8 cellular contexts compared by ENCODE assay signal in genomic region chr4:165493359-165493758, GRCh38.
DNase-seq lines count a peak whose midpoint lies in the region; ATAC-seq and TF ChIP-seq lines count a peak whose summit lies in the region.

No MANE protein-coding gene starts in this region.

- no peaks in the 10 kb centered on the region for H3K4me1 ChIP-seq in uterus

- no peaks in the 10 kb centered on the region for H3K9me3 Mint-ChIP-seq in glutamatergic neuron (ENCODE audit: unreplicated experiment)

- no peaks in the 10 kb centered on the region for H3K36me3 ChIP-seq in uterus

- intact Hi-C loops in posterior vena cava (cut with DNase I) (no loop called here), uterus (cut with DNase I; ENCODE audit: low total_unique reads) (no loop called here)

- no peaks in the 10 kb centered on the region for H3K9me3 ChIP-seq in uterus

- H3K4me3 Mint-ChIP-seq in glutamatergic neuron (ENCODE audit: unreplicated experiment), result no peak overlapping the region

- H3K36me3 Mint-ChIP-seq in glutamatergic neuron (ENCODE audit: unreplicated experiment), result peaks cover 2% of the 10 kb centered on the region

- no peak overlapping the region for H3K27ac ChIP-seq in uterus

- no peak overlapping the region for H3K27ac Mint-ChIP-seq in glutamatergic neuron (ENCODE audit: unreplicated experiment)

- no peaks in the 10 kb centered on the region for H3K27me3 ChIP-seq in uterus

- ATAC-seq in GM18907 (IDR thresholded peaks at IDR 0.05; ENCODE audit: unreplicated experiment) (peak; percentile 96), HG03139 (IDR thresholded peaks at IDR 0.05; ENCODE audit: unreplicated experiment) (peak; percentile 93)

- H3K27me3 Mint-ChIP-seq in glutamatergic neuron (ENCODE audit: unreplicated experiment), result peaks cover 4% of the 10 kb centered on the region

- TF ChIP-seq CTCF in glutamatergic neuron (IDR thresholded peaks at IDR 0.05; ENCODE audit: partially characterized antibody, unreplicated experiment), result peak; percentile 26
- TF ChIP-seq CTCF in uterus (IDR thresholded peaks at IDR 0.05), result peak; percentile 41 to 58 (median 48)

- no peak for TF ChIP-seq POLR2A in uterus (IDR thresholded peaks at IDR 0.05)

- DNase-seq in AG08395 (ENCODE audit: low spot score), result peak; percentile 69
- peak; percentile 63 for DNase-seq in RPMI8226
- DNase-seq in activated effector memory CD4-positive, alpha-beta T cell treated with Interleukin-2 at 50 U/mL for 16 hours, result peak; percentile 27
- peak; percentile 84 for DNase-seq in glutamatergic neuron
- DNase-seq in posterior vena cava (ENCODE audit: low spot score), result peak; percentile 87
- DNase-seq in uterus, result peak; percentile 38 to 43

- H3K4me1 Mint-ChIP-seq in glutamatergic neuron (ENCODE audit: low read depth, unreplicated experiment), result peaks cover 6% of the 10 kb centered on the region

- no peak overlapping the region for H3K4me3 ChIP-seq in uterus

Comparison
In these comparisons a context has a peak if more than half of its experiments do, and no peak if none do; other contexts are left out.
1. DNase-seq: peak in every context shown above with its lines; median percentile 87 in posterior vena cava; 84 in glutamatergic neuron; 69 in AG08395; 63 in RPMI8226; 40 in uterus; 27 in activated effector memory CD4-positive, alpha-beta T cell treated with Interleukin-2 at 50 U/mL for 16 hours.